28 cellular contexts compared by ENCODE assay signal in genomic region chr9:73204910-73205309, GRCh38.
"Had no signal": no experiment of that assay in that cellular context is flagged by ENCODE, and none has a peak within 500 bp of the region (broad histone marks: within the 10 kb centered on the region; RNA-seq: fewer than 3 reads in every experiment).

No MANE protein-coding gene starts in this region.

- H3K9me3 Mint-ChIP-seq: dendritic cell treated with granulocyte-macrophage colony-stimulating factor and Interleukin-4, amounts not matched to agents 40 ng/mL and 50 ng/mL, for 4 days; effector memory CD8-positive, alpha-beta T cell; endodermal cell; mesothelial cell of epicardium; naive B cell had no signal

- FAIRE-seq: endometrium, islet of Langerhans, keratinocyte had no signal

- DNase-seq: colonic mucosa; cortex of kidney; effector CD8-positive, alpha-beta T cell; effector memory CD8-positive, alpha-beta T cell; endodermal cell; erythroblast; esophagus squamous epithelium; foreskin fibroblast; foreskin melanocyte; gastrocnemius medialis; glutamatergic neuron; head of caudate nucleus; heart right ventricle; hippocampal formation; left cardiac atrium; left lung; left ventricle myocardium superior; lower lobe of right lung; mesenchymal stem cell; mucosa of descending colon; naive B cell had no signal

- H3K27ac ChIP-seq: colonic mucosa, epithelial cell of prostate, esophagus squamous epithelium, gastrocnemius medialis, heart right ventricle, left lung, lower lobe of right lung had no signal

- H3K4me3 Mint-ChIP-seq: dendritic cell treated with granulocyte-macrophage colony-stimulating factor and Interleukin-4, amounts not matched to agents 40 ng/mL and 50 ng/mL, for 4 days; effector memory CD8-positive, alpha-beta T cell; endodermal cell; mesothelial cell of epicardium; naive B cell had no signal

- H3K4me3 ChIP-seq: colonic mucosa, esophagus squamous epithelium, gastrocnemius medialis, heart right ventricle, left lung, lower lobe of right lung, mucosa of descending colon had no signal

- ATAC-seq: effector memory CD8-positive, alpha-beta T cell; esophagus mucosa; gastrocnemius medialis; heart right ventricle; left cardiac atrium; left lung; left ventricle myocardium superior; lower lobe of right lung; mucosa of descending colon had no signal

- H3K9me3 ChIP-seq: colonic mucosa, esophagus squamous epithelium, gastrocnemius medialis, heart right ventricle, left lung, lower lobe of right lung, mucosa of descending colon had no signal

- H3K27me3 ChIP-seq: colonic mucosa, esophagus squamous epithelium, gastrocnemius medialis had no signal

- H3K36me3 ChIP-seq: colonic mucosa, esophagus squamous epithelium, gastrocnemius medialis, heart right ventricle, left lung, lower lobe of right lung had no signal

- H3K36me3 Mint-ChIP-seq: mesothelial cell of epicardium, naive B cell had no signal

- H3K27me3 Mint-ChIP-seq: dendritic cell treated with granulocyte-macrophage colony-stimulating factor and Interleukin-4, amounts not matched to agents 40 ng/mL and 50 ng/mL, for 4 days had no signal

- H3K4me1 Mint-ChIP-seq: naive B cell had no signal

- H3K4me1 ChIP-seq: colonic mucosa, gastrocnemius medialis, lower lobe of right lung had no signal

- H3K27ac Mint-ChIP-seq: dendritic cell treated with granulocyte-macrophage colony-stimulating factor and Interleukin-4, amounts not matched to agents 40 ng/mL and 50 ng/mL, for 4 days; effector memory CD8-positive, alpha-beta T cell; endodermal cell; mesothelial cell of epicardium; naive B cell had no signal
